Comparison of ENCODE assay signal across 10 cellular contexts in genomic region chr10:132449051-132449825, GRCh38. TPM values are rescaled to one million over a fixed set of nuclear protein-coding genes. Genes with fewer than 3 reads are reported as not detected.
DNase-seq lines count a peak whose midpoint lies in the region; ATAC-seq and TF ChIP-seq lines count a peak whose summit lies in the region.
"Had no signal": no experiment of that assay in that cellular context is flagged by ENCODE, and none has a peak within 500 bp of the region (broad histone marks: within the 10 kb centered on the region; RNA-seq: fewer than 3 reads in every experiment).

No MANE protein-coding gene starts in this region.

- peak overlapping the region; percentile 62 for H3K27ac Mint-ChIP-seq in activated CD4-positive, alpha-beta T cell treated with anti-CD3 and anti-CD28 coated beads, Interleukin-2, amount 10 ng/mL, durations not matched to agents 7 days and 5 days
- H3K27ac Mint-ChIP-seq in glutamatergic neuron (ENCODE audit: unreplicated experiment) (no peak overlapping the region), T-cell (peak overlapping the region in 1 of 2 donors; percentile 70)

- H3K27me3 Mint-ChIP-seq in activated CD4-positive, alpha-beta T cell treated with anti-CD3 and anti-CD28 coated beads, Interleukin-2, amount 10 ng/mL, durations not matched to agents 7 days and 5 days: no peaks in the 10 kb centered on the region
- H3K27me3 Mint-ChIP-seq in glutamatergic neuron (ENCODE audit: unreplicated experiment) (peaks cover 4% of the 10 kb centered on the region), T-cell (no peaks in the 10 kb centered on the region)

- CTCF ChIA-PET in activated CD4-positive, alpha-beta T cell treated with anti-CD3 and anti-CD28 coated beads, Interleukin-2, amount 10 ng/mL, durations not matched to agents 7 days and 5 days (lab: Charles Lee): no interaction called here
- CTCF ChIA-PET in PC-9 (lab: Charles Lee): interaction anchor here (0.6 kb wide), 1 partner anchor 42 kb away, joined by 3 read pairs; no protein-coding TSS in a partner anchor
- CTCF ChIA-PET in T-cell (lab: Charles Lee): no interaction called here

- H3K36me3 ChIP-seq in PC-9 (ENCODE audit: low read depth): no peaks in the 10 kb centered on the region
- no peaks in the 10 kb centered on the region for H3K36me3 ChIP-seq in upper lobe of left lung

- no peaks in the 10 kb centered on the region for H3K9me3 ChIP-seq in PC-9 (ENCODE audit: insufficient read depth, low read depth)
- H3K9me3 ChIP-seq in upper lobe of left lung: no peaks in the 10 kb centered on the region

- no peak overlapping the region for H2AFZ ChIP-seq in PC-9

- H3K9me2 ChIP-seq in PC-9 (ENCODE audit: insufficient read depth): no peaks in the 10 kb centered on the region

- no peak overlapping the region for H3K4me3 Mint-ChIP-seq in activated CD4-positive, alpha-beta T cell treated with anti-CD3 and anti-CD28 coated beads, Interleukin-2, amount 10 ng/mL, durations not matched to agents 7 days and 5 days
- H3K4me3 Mint-ChIP-seq in glutamatergic neuron (ENCODE audit: unreplicated experiment): no peak overlapping the region
- no peak overlapping the region for H3K4me3 Mint-ChIP-seq in T-cell

- TF ChIP-seq POLR2A in upper lobe of left lung (IDR thresholded peaks at IDR 0.05): no peak

- 57 to 58% methylated on average over 16 of the region's 22 CpGs for WGBS in upper lobe of left lung, 2 donors

- peaks cover 19% of the 10 kb centered on the region; the same call in 1 of the 2 replicates for H3F3A ChIP-seq in PC-9 (ENCODE audit: insufficient read depth, low read depth)

- H3K9me3 Mint-ChIP-seq in activated CD4-positive, alpha-beta T cell treated with anti-CD3 and anti-CD28 coated beads, Interleukin-2, amount 10 ng/mL, durations not matched to agents 7 days and 5 days: no peaks in the 10 kb centered on the region
- H3K9me3 Mint-ChIP-seq in glutamatergic neuron (ENCODE audit: unreplicated experiment): no peaks in the 10 kb centered on the region
- no peaks in the 10 kb centered on the region for H3K9me3 Mint-ChIP-seq in T-cell
- H3K9me3 Mint-ChIP-seq: stimulated activated effector memory CD8-positive, alpha-beta T cell treated with anti-CD3 and anti-CD28 coated beads, Interleukin-12 subunit alpha, Interleukin-12 subunit beta, amount 100 ng/mL, for 72 hours had no signal

- H3K36me3 Mint-ChIP-seq in activated CD4-positive, alpha-beta T cell treated with anti-CD3 and anti-CD28 coated beads, Interleukin-2, amount 10 ng/mL, durations not matched to agents 7 days and 5 days (ENCODE audit: low read depth): no peaks in the 10 kb centered on the region
- H3K36me3 Mint-ChIP-seq in glutamatergic neuron (ENCODE audit: unreplicated experiment) (no peaks in the 10 kb centered on the region), T-cell (no peaks in the 10 kb centered on the region)
- H3K36me3 Mint-ChIP-seq: stimulated activated effector memory CD8-positive, alpha-beta T cell treated with anti-CD3 and anti-CD28 coated beads, Interleukin-12 subunit alpha, Interleukin-12 subunit beta, amount 100 ng/mL, for 72 hours had no signal

- no peaks in the 10 kb centered on the region for H3K27me3 ChIP-seq in PC-9 (ENCODE audit: insufficient read depth, low read depth)
- no peaks in the 10 kb centered on the region for H3K27me3 ChIP-seq in upper lobe of left lung

- H3K79me2 ChIP-seq in PC-9 (ENCODE audit: low read depth): 0 out of 2 replicates have a peak, but pooled peaks cover 5% of the 10 kb centered on the region

- POLR2A ChIA-PET in activated CD4-positive, alpha-beta T cell treated with anti-CD3 and anti-CD28 coated beads, Interleukin-2, amount 10 ng/mL, durations not matched to agents 7 days and 5 days (lab: Charles Lee): no interaction called here
- POLR2A ChIA-PET in PC-9 (lab: Charles Lee; ENCODE audit: unreplicated experiment): no interaction called here
- POLR2A ChIA-PET in T-cell (lab: Charles Lee): no interaction called here

- ATAC-seq in upper lobe of left lung (ENCODE audit: low FRiP score in 2 of 2) (peak in 1 of 2 donors; percentile 9), T-cell (replicated peaks in 1 of 4) (no peak)

- no peak overlapping the region for H3K4me3 ChIP-seq in PC-9
- H3K4me3 ChIP-seq in upper lobe of left lung: no peak overlapping the region

- intact Hi-C loops in PC-9 (cut with micrococcal nuclease; ENCODE audit: unreplicated experiment): no loop called here

- no peak for TF ChIP-seq CTCF in PC-9 (conservative IDR thresholded peaks at IDR 0.05)
- no peak for TF ChIP-seq CTCF in glutamatergic neuron (IDR thresholded peaks at IDR 0.05; ENCODE audit: partially characterized antibody, unreplicated experiment)
- no peak for TF ChIP-seq CTCF in upper lobe of left lung (IDR thresholded peaks at IDR 0.05)

- H3K4me2 ChIP-seq in PC-9: peak overlapping the region; percentile 59

- no TSS peak for BruUV-seq in PC-9 (replicated peaks; lab: Mats Ljungman, UMichigan)

- H3K4me1 ChIP-seq in PC-9 (replicated peaks; ENCODE audit: insufficient read depth): peaks cover 56% of the 10 kb centered on the region
- peaks cover 44 to 65% (median 58%) of the 10 kb centered on the region in 4 donors for H3K4me1 ChIP-seq in upper lobe of left lung

- H3K27ac ChIP-seq in PC-9: peak overlapping the region; percentile 65
- peak overlapping the region; percentile 31 to 82 (median 71) for H3K27ac ChIP-seq in upper lobe of left lung

- DNase-seq in activated CD4-positive, alpha-beta T cell treated with anti-CD3 and anti-CD28 coated beads, Interleukin-2, amount 10 ng/mL, durations not matched to agents 7 days and 5 days: no peak
- DNase-seq in activated CD4-positive, alpha-beta T cell treated with anti-CD3 and anti-CD28 coated beads, Interleukin-2, amount 50 U/mL, for 48 hours: no peak
- DNase-seq in PC-9: no peak
- DNase-seq in glutamatergic neuron: peak; percentile 23
- peak; percentile 87 to 90 for DNase-seq in upper lobe of left lung
- DNase-seq in T-cell: no peak
- no peak for DNase-seq in stimulated activated CD4-positive, alpha-beta T cell treated with anti-CD3 and anti-CD28 coated beads, Interleukin-12 subunit alpha, Interleukin-12 subunit beta, amount 100 ng/mL, for 4 hours
- no peak for DNase-seq in AG08395 (ENCODE audit: low spot score)
- DNase-seq: NCI-H1417 treated with DMSO at 0.1 percent for 48 hours had no signal

- H3K4me1 Mint-ChIP-seq in activated CD4-positive, alpha-beta T cell treated with anti-CD3 and anti-CD28 coated beads, Interleukin-2, amount 10 ng/mL, durations not matched to agents 7 days and 5 days: peaks cover 49% of the 10 kb centered on the region
- H3K4me1 Mint-ChIP-seq in glutamatergic neuron (ENCODE audit: low read depth, unreplicated experiment): peaks cover 4% of the 10 kb centered on the region
- H3K4me1 Mint-ChIP-seq in T-cell: peaks cover 35 to 55% (median 49%) of the 10 kb centered on the region in 3 donors

- TF ChIP-seq EP300 in upper lobe of left lung (IDR thresholded peaks at IDR 0.05): no peak

- H4K20me1 ChIP-seq in PC-9 (ENCODE audit: insufficient read depth): no peaks in the 10 kb centered on the region

RNA-seq across cellular contexts. Expression of gene PWWP2B, which starts 52.2 kb away (rescaled TPM):
- total RNA-seq in activated CD4-positive, alpha-beta T cell treated with anti-CD3 and anti-CD28 coated beads, Interleukin-2, amount 10 ng/mL, durations not matched to agents 7 days and 5 days: 1 to 10 TPM; 8.1 to 9.3 TPM
- 16.9 and 20.6 TPM in 2 replicates for total RNA-seq in PC-9 (2021)
- total RNA-seq in glutamatergic neuron (ENCODE audit: unreplicated experiment): 49.4 TPM
- 10 to 100 TPM; 20.2 to 54.4 (median 32.9) TPM for total RNA-seq in upper lobe of left lung
- 10 to 100 TPM; 11.5 to 15.3 (median 13.6) TPM for total RNA-seq in T-cell

Comparison
In these comparisons a context has a peak if more than half of its experiments do, and no peak if none do; other contexts are left out.
1. DNase-seq: peak in glutamatergic neuron (single experiment) and upper lobe of left lung (2 of 2); none in activated CD4-positive, alpha-beta T cell treated with anti-CD3 and anti-CD28 coated beads, Interleukin-2, amount 10 ng/mL, durations not matched to agents 7 days and 5 days (single experiment), activated CD4-positive, alpha-beta T cell treated with anti-CD3 and anti-CD28 coated beads, Interleukin-2, amount 50 U/mL, for 48 hours (0 of 2), PC-9 (0 of 2), T-cell (0 of 34), stimulated activated CD4-positive, alpha-beta T cell treated with anti-CD3 and anti-CD28 coated beads, Interleukin-12 subunit alpha, Interleukin-12 subunit beta, amount 100 ng/mL, for 4 hours (single experiment) and AG08395 (single experiment).